ENCODE assay signal across 1 cellular context in the genomic region with DNA sequence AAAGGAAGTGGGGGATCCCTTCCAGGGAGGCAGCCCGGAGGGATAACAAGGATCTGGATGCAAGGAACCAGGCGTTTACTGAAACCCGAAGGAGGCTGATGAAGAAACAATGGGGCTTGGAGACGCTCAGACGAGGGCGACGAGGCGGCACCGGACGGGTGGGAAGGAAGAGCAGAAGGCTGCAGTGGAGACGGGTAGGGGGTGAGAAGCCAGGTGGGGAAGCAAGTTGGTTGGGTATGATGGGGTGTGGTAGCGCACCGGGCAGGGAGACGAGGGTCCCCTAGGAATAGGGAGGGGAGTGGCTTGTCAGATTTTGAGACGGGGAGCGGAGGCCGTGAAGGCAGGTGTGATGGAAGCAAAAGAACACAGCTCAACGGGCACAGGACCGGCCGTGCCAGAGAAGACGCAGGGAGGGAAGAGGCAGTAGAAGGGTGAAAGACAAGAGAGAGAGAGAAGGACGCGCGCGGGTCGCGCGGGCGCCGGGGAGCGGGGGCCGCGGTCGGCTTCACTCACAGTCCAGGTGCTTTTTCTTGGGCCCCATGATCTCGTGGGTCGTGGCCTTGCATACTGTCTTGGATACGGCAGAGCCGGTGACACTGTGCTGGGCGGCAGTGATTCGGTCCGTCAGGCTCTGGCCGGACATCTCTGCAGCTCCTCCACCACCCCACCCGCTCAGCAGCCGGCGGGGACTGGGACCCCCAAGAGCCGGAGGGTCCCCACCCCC.
A peak's percentile ranks its signal among the peaks of the same experiment; 100 is the strongest.
TF ChIP-seq lines count a peak whose summit lies in the region.

No MANE protein-coding gene starts in this region.

TF ChIP-seq in K562, 482 proteins besides CTCF, POLR2A, EP300 and RAD21 (continued from another document and continues in another):
- TF ChIP-seq, protein P1, sequence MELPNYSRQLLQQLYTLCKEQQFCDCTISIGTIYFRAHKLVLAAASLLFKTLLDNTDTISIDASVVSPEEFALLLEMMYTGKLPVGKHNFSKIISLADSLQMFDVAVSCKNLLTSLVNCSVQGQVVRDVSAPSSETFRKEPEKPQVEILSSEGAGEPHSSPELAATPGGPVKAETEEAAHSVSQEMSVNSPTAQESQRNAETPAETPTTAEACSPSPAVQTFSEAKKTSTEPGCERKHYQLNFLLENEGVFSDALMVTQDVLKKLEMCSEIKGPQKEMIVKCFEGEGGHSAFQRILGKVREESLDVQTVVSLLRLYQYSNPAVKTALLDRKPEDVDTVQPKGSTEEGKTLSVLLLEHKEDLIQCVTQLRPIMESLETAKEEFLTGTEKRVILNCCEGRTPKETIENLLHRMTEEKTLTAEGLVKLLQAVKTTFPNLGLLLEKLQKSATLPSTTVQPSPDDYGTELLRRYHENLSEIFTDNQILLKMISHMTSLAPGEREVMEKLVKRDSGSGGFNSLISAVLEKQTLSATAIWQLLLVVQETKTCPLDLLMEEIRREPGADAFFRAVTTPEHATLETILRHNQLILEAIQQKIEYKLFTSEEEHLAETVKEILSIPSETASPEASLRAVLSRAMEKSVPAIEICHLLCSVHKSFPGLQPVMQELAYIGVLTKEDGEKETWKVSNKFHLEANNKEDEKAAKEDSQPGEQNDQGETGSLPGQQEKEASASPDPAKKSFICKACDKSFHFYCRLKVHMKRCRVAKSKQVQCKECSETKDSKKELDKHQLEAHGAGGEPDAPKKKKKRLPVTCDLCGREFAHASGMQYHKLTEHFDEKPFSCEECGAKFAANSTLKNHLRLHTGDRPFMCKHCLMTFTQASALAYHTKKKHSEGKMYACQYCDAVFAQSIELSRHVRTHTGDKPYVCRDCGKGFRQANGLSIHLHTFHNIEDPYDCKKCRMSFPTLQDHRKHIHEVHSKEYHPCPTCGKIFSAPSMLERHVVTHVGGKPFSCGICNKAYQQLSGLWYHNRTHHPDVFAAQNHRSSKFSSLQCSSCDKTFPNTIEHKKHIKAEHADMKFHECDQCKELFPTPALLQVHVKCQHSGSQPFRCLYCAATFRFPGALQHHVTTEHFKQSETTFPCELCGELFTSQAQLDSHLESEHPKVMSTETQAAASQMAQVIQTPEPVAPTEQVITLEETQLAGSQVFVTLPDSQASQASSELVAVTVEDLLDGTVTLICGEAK (IDR thresholded peaks at IDR 0.05): 0 out of 2 replicates have a peak, but pooled peaks have one; percentile 17
- TF ChIP-seq, protein P1 (CRISPR knock-in tag; IDR thresholded peaks at IDR 0.05): no peak
- TF ChIP-seq PRMT5 (CRISPR knock-in tag; IDR thresholded peaks at IDR 0.05) (no peak), TRIM24 (IDR thresholded peaks at IDR 0.05) (peak in 1 of 2 experiments; percentile 25; a peak in 1 of 4 replicates), ZNF717 (CRISPR knock-in tag; IDR thresholded peaks at IDR 0.05) (no peak), CC2D1A (IDR thresholded peaks at IDR 0.05) (0 out of 2 replicates have a peak, but pooled peaks have one; percentile 28), SRF (CRISPR knock-in tag; IDR thresholded peaks at IDR 0.05) (peak in 1 of 2 experiments; percentile 49; a peak in 1 of 4 replicates), PHF8 (IDR thresholded peaks at IDR 0.05; ENCODE audit: borderline replicate concordance, low read length) (peak; percentile 25; the same call in 1 of the 2 replicates), RUNX1 (IDR thresholded peaks at IDR 0.05; ENCODE audit: low read depth) (no peak), ZNF644 (tag; IDR thresholded peaks at IDR 0.05; ENCODE audit: low read depth) (no peak), CREM (IDR thresholded peaks at IDR 0.05; ENCODE audit: low read depth) (0 out of 2 replicates have a peak, but pooled peaks have one; percentile 4), ESRRB (CRISPR knock-in tag; IDR thresholded peaks at IDR 0.05; ENCODE audit: borderline replicate concordance) (no peak), PYGO2 (tag; IDR thresholded peaks at IDR 0.05) (no peak), NFRKB (IDR thresholded peaks at IDR 0.05; ENCODE audit: low read depth) (peak; percentile 72), TCF3 (CRISPR knock-in tag; IDR thresholded peaks at IDR 0.05) (0 out of 2 replicates have a peak, but pooled peaks have one; percentile 7), HDAC2 (IDR thresholded peaks at IDR 0.05) (0 out of 2 replicates have a peak, but pooled peaks have one; percentile 42), JUND (IDR thresholded peaks at IDR 0.05; ENCODE audit: borderline replicate concordance, low read depth, low read length) (peak; percentile 2; the same call in 1 of the 2 replicates), JUND (tag; IDR thresholded peaks at IDR 0.05; ENCODE audit: borderline replicate concordance, low read depth, low read length) (no peak), ZKSCAN3 (CRISPR knock-in tag; IDR thresholded peaks at IDR 0.05) (no peak), ZNF699 (CRISPR knock-in tag; IDR thresholded peaks at IDR 0.05; ENCODE audit: insufficient replicate concordance) (no peak), HLTF (IDR thresholded peaks at IDR 0.05) (peak; percentile 45; the same call in 1 of the 2 replicates), BHLHE40 (IDR thresholded peaks at IDR 0.05; ENCODE audit: low read length) (no peak), ZEB2 (IDR thresholded peaks at IDR 0.05) (peak; percentile 42; the same call in 1 of the 2 replicates), MYC (IDR thresholded peaks at IDR 0.05; ENCODE audit: low read depth, low read length) (no peak; the same call in 1 of the 2 replicates), MYC (CRISPR knock-in tag; IDR thresholded peaks at IDR 0.05; ENCODE audit: borderline replicate concordance, low read depth) (peak; percentile 38; the same call in 1 of the 2 replicates), NCOA4 (IDR thresholded peaks at IDR 0.05; ENCODE audit: partially characterized antibody) (peak; percentile 13), FOXM1 (IDR thresholded peaks at IDR 0.05; ENCODE audit: low read depth) (no peak), FOXM1 (CRISPR knock-in tag; IDR thresholded peaks at IDR 0.05; ENCODE audit: low read depth) (peak; percentile 39; the same call in 1 of the 2 replicates), CEBPB (tag; IDR thresholded peaks at IDR 0.05) (0 out of 2 replicates have a peak, but pooled peaks have one; percentile 11), ZBTB7A (IDR thresholded peaks at IDR 0.05; ENCODE audit: borderline replicate concordance, control insufficient read depth, low read depth, low read length) (peak; percentile 89), ARHGAP35 (IDR thresholded peaks at IDR 0.05; ENCODE audit: partially characterized antibody) (no peak), GTF2F1 (IDR thresholded peaks at IDR 0.05; ENCODE audit: low read depth, low read length) (0 out of 2 replicates have a peak, but pooled peaks have one; percentile 22), NR2F6 (CRISPR knock-in tag; IDR thresholded peaks at IDR 0.05) (0 out of 2 replicates have a peak, but pooled peaks have one; percentile 39)
- TF ChIP-seq, protein P2, sequence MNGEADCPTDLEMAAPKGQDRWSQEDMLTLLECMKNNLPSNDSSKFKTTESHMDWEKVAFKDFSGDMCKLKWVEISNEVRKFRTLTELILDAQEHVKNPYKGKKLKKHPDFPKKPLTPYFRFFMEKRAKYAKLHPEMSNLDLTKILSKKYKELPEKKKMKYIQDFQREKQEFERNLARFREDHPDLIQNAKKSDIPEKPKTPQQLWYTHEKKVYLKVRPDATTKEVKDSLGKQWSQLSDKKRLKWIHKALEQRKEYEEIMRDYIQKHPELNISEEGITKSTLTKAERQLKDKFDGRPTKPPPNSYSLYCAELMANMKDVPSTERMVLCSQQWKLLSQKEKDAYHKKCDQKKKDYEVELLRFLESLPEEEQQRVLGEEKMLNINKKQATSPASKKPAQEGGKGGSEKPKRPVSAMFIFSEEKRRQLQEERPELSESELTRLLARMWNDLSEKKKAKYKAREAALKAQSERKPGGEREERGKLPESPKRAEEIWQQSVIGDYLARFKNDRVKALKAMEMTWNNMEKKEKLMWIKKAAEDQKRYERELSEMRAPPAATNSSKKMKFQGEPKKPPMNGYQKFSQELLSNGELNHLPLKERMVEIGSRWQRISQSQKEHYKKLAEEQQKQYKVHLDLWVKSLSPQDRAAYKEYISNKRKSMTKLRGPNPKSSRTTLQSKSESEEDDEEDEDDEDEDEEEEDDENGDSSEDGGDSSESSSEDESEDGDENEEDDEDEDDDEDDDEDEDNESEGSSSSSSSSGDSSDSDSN (IDR thresholded peaks at IDR 0.05; ENCODE audit: borderline replicate concordance in 1 of 2, low read depth in 2 of 2, low read length in 2 of 2): peak in 1 of 2 experiments; percentile 60; a peak in 1 of 4 replicates
- TF ChIP-seq, protein P3, sequence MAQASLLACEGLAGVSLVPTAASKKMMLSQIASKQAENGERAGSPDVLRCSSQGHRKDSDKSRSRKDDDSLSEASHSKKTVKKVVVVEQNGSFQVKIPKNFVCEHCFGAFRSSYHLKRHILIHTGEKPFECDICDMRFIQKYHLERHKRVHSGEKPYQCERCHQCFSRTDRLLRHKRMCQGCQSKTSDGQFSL (CRISPR knock-in tag; IDR thresholded peaks at IDR 0.05): no peak
- TF ChIP-seq, protein P3 (tag; IDR thresholded peaks at IDR 0.05): peak in 1 of 2 experiments; percentile 63; a peak in 1 of 4 replicates
- TF ChIP-seq, protein P4, sequence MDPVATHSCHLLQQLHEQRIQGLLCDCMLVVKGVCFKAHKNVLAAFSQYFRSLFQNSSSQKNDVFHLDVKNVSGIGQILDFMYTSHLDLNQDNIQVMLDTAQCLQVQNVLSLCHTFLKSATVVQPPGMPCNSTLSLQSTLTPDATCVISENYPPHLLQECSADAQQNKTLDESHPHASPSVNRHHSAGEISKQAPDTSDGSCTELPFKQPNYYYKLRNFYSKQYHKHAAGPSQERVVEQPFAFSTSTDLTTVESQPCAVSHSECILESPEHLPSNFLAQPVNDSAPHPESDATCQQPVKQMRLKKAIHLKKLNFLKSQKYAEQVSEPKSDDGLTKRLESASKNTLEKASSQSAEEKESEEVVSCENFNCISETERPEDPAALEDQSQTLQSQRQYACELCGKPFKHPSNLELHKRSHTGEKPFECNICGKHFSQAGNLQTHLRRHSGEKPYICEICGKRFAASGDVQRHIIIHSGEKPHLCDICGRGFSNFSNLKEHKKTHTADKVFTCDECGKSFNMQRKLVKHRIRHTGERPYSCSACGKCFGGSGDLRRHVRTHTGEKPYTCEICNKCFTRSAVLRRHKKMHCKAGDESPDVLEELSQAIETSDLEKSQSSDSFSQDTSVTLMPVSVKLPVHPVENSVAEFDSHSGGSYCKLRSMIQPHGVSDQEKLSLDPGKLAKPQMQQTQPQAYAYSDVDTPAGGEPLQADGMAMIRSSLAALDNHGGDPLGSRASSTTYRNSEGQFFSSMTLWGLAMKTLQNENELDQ (CRISPR knock-in tag; IDR thresholded peaks at IDR 0.05; ENCODE audit: borderline replicate concordance): 0 out of 2 replicates have a peak, but pooled peaks have one; percentile 42
- TF ChIP-seq, protein P5, sequence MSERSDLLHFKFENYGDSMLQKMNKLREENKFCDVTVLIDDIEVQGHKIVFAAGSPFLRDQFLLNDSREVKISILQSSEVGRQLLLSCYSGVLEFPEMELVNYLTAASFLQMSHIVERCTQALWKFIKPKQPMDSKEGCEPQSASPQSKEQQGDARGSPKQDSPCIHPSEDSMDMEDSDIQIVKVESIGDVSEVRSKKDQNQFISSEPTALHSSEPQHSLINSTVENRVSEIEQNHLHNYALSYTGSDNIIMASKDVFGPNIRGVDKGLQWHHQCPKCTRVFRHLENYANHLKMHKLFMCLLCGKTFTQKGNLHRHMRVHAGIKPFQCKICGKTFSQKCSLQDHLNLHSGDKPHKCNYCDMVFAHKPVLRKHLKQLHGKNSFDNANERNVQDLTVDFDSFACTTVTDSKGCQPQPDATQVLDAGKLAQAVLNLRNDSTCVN (CRISPR knock-in tag; IDR thresholded peaks at IDR 0.05): 0 out of 2 replicates have a peak, but pooled peaks have one; percentile 17
- TF ChIP-seq, protein P6, sequence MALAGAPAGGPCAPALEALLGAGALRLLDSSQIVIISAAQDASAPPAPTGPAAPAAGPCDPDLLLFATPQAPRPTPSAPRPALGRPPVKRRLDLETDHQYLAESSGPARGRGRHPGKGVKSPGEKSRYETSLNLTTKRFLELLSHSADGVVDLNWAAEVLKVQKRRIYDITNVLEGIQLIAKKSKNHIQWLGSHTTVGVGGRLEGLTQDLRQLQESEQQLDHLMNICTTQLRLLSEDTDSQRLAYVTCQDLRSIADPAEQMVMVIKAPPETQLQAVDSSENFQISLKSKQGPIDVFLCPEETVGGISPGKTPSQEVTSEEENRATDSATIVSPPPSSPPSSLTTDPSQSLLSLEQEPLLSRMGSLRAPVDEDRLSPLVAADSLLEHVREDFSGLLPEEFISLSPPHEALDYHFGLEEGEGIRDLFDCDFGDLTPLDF (CRISPR knock-in tag; IDR thresholded peaks at IDR 0.05): no peak; the same call in 1 of the 2 replicates
